ENCODE assay signal across 8 cellular contexts in the genomic region with DNA sequence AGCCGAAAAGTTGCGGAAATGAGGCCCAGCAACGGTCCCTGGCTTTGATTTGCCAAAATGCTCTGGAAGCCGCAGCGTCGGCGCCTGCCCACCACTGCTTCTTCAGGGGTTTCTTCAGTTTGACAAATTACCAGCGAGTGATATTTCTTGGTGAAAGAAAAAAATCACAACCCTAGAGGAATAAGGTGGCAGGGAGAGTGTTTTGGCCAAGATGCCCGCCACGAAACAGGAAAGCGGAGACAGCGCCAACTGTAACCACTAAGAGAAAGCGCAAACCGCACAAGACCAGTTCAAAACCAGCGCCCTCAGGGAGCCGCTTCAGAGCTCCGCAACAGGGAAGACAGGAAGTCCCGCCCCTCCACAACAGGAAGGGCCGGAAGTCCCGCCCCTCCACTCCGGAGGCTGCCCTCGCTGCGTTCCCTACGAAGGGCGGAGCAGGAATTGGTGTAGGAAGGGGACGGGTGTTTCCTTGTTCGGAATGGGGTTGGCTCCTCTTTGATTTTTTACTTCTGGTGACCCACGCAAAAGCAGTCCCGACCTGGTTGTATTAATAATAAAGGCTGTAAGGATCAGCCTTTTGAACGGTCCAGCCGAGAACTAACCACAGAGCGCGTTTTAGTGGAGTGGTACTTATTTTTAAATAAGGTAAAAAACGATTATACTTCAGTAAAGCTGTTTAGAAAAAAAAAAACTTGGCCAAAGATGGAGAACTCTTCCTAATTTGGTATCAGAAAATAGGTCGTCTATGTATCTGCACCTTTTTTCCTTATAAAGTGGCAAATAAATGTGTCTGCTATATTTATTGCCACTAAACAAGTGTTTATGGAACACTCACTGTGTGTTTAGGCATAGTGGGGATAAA. TPM values are rescaled to one million over a fixed set of nuclear protein-coding genes. Genes with fewer than 3 reads are reported as not detected.
DNase-seq lines count a peak whose midpoint lies in the region; ATAC-seq and TF ChIP-seq lines count a peak whose summit lies in the region.

A gene with protein sequence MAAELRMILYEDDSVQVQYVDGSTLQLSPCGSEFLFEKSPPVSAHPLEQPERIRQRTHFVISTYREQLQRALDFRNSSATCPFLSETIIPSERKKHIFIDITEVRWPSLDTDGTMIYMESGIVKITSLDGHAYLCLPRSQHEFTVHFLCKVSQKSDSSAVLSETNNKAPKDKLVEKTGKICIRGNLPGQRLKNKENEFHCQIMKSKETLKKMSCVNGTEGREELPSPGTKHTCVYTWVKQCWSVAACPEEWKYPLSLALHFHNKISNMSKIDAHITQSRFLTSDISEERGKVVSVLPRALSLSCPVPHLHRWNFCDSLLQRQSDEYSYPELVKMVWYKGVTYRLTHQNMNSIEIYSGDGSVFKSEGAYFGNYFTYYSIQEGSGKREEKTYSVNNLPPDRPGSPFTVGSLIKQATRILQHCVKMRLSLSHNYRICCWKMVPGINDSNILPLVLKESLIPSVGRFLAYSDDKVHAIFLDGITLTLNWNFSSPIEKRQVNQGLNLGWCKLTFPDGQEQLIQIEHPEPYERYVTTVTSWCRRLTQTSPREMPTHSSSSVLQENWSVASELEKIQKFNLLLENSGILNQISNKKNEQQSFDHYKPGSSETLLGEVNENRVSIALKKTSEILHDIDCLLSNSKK (minus strand): TSS at position 333 of the 862 bp plus-strand sequence. CDS start 5,809 bp downstream, outside the sequence.

- H3K4me1 ChIP-seq in spleen: peaks cover 6 to 29% (median 22%) of the 10 kb centered on the region in 6 donors

- in situ Hi-C loops in GM18951 (cut with MboI; ENCODE audit: low sequenced_read_pairs, unreplicated experiment): no loop called here

- H3K9me3 ChIP-seq in spleen: no peaks in the 10 kb centered on the region

- CTCF ChIA-PET in WTC11 (lab: Charles Lee): interaction anchor here (0.6 to 1.6 kb wide), 5 partner anchors 30 to 1639 kb away, joined by 3 to 13 read pairs (median 3); a partner anchor contains a TSS

- no peaks in the 10 kb centered on the region for H3K36me3 ChIP-seq in spleen

- ATAC-seq in HG03175 (IDR thresholded peaks at IDR 0.05; ENCODE audit: unreplicated experiment) (peak; percentile 98), WTC11 (peak; percentile 99)

- peaks cover 28% of the 10 kb centered on the region for H3K4me1 Mint-ChIP-seq in WTC11

- TF ChIP-seq POLR2A in GM18951 (IDR thresholded peaks at IDR 0.05; ENCODE audit: extremely low read depth, insufficient read depth, insufficient read length): peak; percentile 89
- peak in 1 of 3 donors; percentile 48 for TF ChIP-seq POLR2A in spleen (IDR thresholded peaks at IDR 0.05)

- H3K27ac Mint-ChIP-seq in WTC11: peak within 1 kb of the TSS; percentile 100

- H3K36me3 Mint-ChIP-seq in WTC11: peaks cover 27% of the 10 kb centered on the region

- POLR2A ChIA-PET in WTC11 (lab: Charles Lee): interaction anchor here (0.9 to 1.2 kb wide), 5 partner anchors 9 to 394 kb away, joined by 3 to 15 read pairs (median 3); a partner anchor contains a TSS

- peak within 1 kb of the TSS; percentile 94 for H3K4me3 Mint-ChIP-seq in WTC11

- H3K4me3 ChIP-seq in spleen: peak within 1 kb of the TSS; percentile 39 to 76 (median 52)

- H3K27ac ChIP-seq in caudate nucleus (ENCODE audit: low read depth, low read length): peak within 1 kb of the TSS; percentile 91
- peak within 1 kb of the TSS; percentile 79 to 91 (median 88) for H3K27ac ChIP-seq in spleen

- no peaks in the 10 kb centered on the region for H3K27me3 Mint-ChIP-seq in WTC11 (ENCODE audit: low read depth)

- TF ChIP-seq CTCF in WTC11 (IDR thresholded peaks at IDR 0.05): no peak
- peak in 4 of 11 experiments; percentile 19 to 39 (median 24) for TF ChIP-seq CTCF in spleen (IDR thresholded peaks at IDR 0.05 in 8 of 11, conservative IDR thresholded peaks at IDR 0.05 in 3 of 11)

- intact Hi-C loops in spleen (cut with DNase I; ENCODE audit: low total_unique reads): no loop called here

- WGBS in spleen, 5 donors: 0% methylated on average over 35 of the region's 35 CpGs

- peak; percentile 99 for DNase-seq in AG08396 (ENCODE audit: low spot score)
- DNase-seq in NCI-H2227 treated with DMSO at 0.1 percent for 48 hours (lab: John Stamatoyannopoulos, UW): peak; percentile 98
- DNase-seq in WTC11 (ENCODE audit: low spot score): peak; percentile 98
- peak; percentile 34 to 97 (median 90) for DNase-seq in caudate nucleus (lab: John Stamatoyannopoulos, UW)
- peak; percentile 96 for DNase-seq in inferior parietal cortex (ENCODE audit: extremely low spot score)
- peak; percentile 98 for DNase-seq in spleen

- peaks cover 18% of the 10 kb centered on the region for H3K9me3 Mint-ChIP-seq in WTC11

- no peaks in the 10 kb centered on the region for H3K27me3 ChIP-seq in spleen (replicated peaks in 1 of 7)

TF ChIP-seq in WTC11, 78 proteins besides CTCF, POLR2A, EP300 and RAD21:
- TF ChIP-seq, protein P1, sequence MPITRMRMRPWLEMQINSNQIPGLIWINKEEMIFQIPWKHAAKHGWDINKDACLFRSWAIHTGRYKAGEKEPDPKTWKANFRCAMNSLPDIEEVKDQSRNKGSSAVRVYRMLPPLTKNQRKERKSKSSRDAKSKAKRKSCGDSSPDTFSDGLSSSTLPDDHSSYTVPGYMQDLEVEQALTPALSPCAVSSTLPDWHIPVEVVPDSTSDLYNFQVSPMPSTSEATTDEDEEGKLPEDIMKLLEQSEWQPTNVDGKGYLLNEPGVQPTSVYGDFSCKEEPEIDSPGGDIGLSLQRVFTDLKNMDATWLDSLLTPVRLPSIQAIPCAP (CRISPR knock-in tag; IDR thresholded peaks at IDR 0.05): no peak
- TF ChIP-seq NFYB (CRISPR knock-in tag; conservative IDR thresholded peaks at IDR 0.05; ENCODE audit: low read depth) (no peak), ETV6 (CRISPR knock-in tag; IDR thresholded peaks at IDR 0.05) (0 out of 2 replicates have a peak, but pooled peaks have one; percentile 26), NR1H2 (CRISPR knock-in tag; IDR thresholded peaks at IDR 0.05) (no peak), MYBL2 (CRISPR knock-in tag; IDR thresholded peaks at IDR 0.05) (0 out of 2 replicates have a peak, but pooled peaks have one; percentile 83), GABPB1 (CRISPR knock-in tag; IDR thresholded peaks at IDR 0.05) (peak; percentile 41; the same call in 1 of the 2 replicates), FOXK1 (CRISPR knock-in tag; IDR thresholded peaks at IDR 0.05) (peak; percentile 62; the same call in 1 of the 2 replicates), SP1 (CRISPR knock-in tag; conservative IDR thresholded peaks at IDR 0.05) (peak; percentile 63)
- TF ChIP-seq, protein P2, sequence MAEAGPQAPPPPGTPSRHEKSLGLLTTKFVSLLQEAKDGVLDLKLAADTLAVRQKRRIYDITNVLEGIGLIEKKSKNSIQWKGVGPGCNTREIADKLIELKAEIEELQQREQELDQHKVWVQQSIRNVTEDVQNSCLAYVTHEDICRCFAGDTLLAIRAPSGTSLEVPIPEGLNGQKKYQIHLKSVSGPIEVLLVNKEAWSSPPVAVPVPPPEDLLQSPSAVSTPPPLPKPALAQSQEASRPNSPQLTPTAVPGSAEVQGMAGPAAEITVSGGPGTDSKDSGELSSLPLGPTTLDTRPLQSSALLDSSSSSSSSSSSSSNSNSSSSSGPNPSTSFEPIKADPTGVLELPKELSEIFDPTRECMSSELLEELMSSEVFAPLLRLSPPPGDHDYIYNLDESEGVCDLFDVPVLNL (CRISPR knock-in tag; IDR thresholded peaks at IDR 0.05; ENCODE audit: borderline replicate concordance, low read depth): 0 out of 2 replicates have a peak, but pooled peaks have one; percentile 35
- TF ChIP-seq, protein P3, sequence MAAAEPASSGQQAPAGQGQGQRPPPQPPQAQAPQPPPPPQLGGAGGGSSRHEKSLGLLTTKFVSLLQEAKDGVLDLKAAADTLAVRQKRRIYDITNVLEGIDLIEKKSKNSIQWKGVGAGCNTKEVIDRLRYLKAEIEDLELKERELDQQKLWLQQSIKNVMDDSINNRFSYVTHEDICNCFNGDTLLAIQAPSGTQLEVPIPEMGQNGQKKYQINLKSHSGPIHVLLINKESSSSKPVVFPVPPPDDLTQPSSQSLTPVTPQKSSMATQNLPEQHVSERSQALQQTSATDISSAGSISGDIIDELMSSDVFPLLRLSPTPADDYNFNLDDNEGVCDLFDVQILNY (CRISPR knock-in tag; IDR thresholded peaks at IDR 0.05): 0 out of 2 replicates have a peak, but pooled peaks have one; percentile 24
- TF ChIP-seq, protein P4, sequence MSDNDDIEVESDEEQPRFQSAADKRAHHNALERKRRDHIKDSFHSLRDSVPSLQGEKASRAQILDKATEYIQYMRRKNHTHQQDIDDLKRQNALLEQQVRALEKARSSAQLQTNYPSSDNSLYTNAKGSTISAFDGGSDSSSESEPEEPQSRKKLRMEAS (CRISPR knock-in tag; IDR thresholded peaks at IDR 0.05): peak; percentile 64; the same call in 1 of the 2 replicates
- TF ChIP-seq, protein P5, sequence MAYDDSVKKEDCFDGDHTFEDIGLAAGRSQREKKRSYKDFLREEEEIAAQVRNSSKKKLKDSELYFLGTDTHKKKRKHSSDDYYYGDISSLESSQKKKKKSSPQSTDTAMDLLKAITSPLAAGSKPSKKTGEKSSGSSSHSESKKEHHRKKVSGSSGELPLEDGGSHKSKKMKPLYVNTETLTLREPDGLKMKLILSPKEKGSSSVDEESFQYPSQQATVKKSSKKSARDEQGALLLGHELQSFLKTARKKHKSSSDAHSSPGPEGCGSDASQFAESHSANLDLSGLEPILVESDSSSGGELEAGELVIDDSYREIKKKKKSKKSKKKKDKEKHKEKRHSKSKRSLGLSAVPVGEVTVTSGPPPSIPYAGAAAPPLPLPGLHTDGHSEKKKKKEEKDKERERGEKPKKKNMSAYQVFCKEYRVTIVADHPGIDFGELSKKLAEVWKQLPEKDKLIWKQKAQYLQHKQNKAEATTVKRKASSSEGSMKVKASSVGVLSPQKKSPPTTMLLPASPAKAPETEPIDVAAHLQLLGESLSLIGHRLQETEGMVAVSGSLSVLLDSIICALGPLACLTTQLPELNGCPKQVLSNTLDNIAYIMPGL (CRISPR knock-in tag; IDR thresholded peaks at IDR 0.05): no peak
TF ChIP-seq in WTC11: peak in this region for 8.

RNA-seq across cellular contexts. Expression of the gene that starts here (rescaled TPM):
- total RNA-seq in WTC11 (2021) (7.3 to 9.7 TPM (median 9.4 TPM) in 3 replicates), spleen (1 to 10 TPM; 1.7 to 4.3 (median 2.7) TPM)
- 1 to 10 TPM; 1.2 to 2.5 (median 1.7) TPM for polyA plus RNA-seq in spleen

Comparison
In these comparisons a context has a peak if more than half of its experiments do, and no peak if none do; other contexts are left out.
1. Peak in every context shown above with its lines: DNase-seq, ATAC-seq, H3K4me3 ChIP-seq and H3K27ac ChIP-seq.